Comparison of ENCODE assay signal across 16 cellular contexts in the genomic region with DNA sequence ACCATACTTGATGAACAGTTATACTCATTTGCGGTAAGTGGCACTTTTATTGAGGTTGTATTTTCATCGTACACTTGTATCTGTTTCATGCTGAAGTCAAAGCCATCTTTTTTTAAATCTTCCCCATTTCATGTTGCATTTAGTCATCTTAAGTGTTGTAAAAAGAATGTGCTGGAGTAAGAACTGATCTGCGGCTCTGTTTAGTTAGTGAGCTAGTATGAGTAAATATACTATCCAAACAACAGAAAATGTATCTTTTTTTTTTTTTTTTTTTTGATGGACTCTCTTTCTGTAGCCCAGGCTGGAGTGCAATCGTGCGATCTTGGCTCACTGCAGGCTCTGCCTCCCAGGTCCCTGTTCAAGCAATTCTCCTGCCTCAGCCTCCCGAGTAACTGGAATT. TPM values are rescaled to one million over a fixed set of nuclear protein-coding genes. Genes with fewer than 3 reads are reported as not detected.
"Had no signal": no experiment of that assay in that cellular context is flagged by ENCODE, and none has a peak within 500 bp of the region (broad histone marks: within the 10 kb centered on the region; RNA-seq: fewer than 3 reads in every experiment).

No MANE protein-coding gene starts in this region.

RNA-seq across cellular contexts. Expression of a gene that starts 12.4 kb away (rescaled TPM):
- total RNA-seq: colonic mucosa, dermis microvascular lymphatic vessel endothelial cell, endodermal cell, gastrocnemius medialis, glomerular endothelial cell, heart right ventricle, kidney epithelial cell, left cardiac atrium, left lung, left ventricle myocardium superior, lower lobe of right lung, lung microvascular endothelial cell, mesenteric fat pad, mesothelial cell of epicardium, mucosa of descending colon, myocyte had no signal
- polyA plus RNA-seq: heart right ventricle had no signal

RNA-seq across cellular contexts. Expression of a gene that starts 39.4 kb away (rescaled TPM):
- total RNA-seq: kidney epithelial cell, mesothelial cell of epicardium had no signal

RNA-seq across cellular contexts. Expression of a gene that starts 49.3 kb away (rescaled TPM):
- total RNA-seq: kidney epithelial cell, myocyte had no signal
